Comparison of ENCODE assay signal across 8 cellular contexts in the genomic region with DNA sequence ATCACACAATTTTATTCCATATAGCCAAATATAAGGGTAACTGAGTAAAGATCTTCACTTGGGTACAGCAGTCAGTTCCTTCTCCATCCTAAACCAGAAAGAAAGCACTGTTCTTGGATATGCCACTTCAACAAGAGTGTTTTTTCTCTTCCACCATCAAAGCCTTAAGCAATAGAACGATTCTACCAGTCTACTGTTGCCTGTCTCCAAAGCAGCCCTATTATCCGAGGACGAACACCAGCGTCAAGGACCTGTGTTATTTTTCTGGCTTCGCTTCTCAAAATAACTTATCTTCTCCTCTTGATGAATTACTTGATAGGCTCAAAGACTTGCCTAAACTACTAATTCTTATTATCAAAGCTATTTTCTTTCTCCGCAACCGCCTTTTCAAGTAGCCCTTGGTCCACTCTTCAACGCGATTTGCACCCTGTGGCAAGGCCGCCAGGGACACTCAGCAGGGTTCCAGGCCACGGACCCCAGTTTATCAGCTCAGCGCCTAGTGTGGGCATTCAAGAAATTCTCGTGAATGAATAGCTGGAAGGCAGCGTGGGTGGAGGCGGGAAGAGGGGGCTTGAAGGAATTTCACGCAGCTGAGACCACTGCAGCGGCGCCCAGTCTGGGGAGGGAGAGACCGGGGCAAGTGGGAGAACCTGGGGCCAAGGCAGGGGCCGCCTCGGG. TPM values are rescaled to one million over a fixed set of nuclear protein-coding genes. Genes with fewer than 3 reads are reported as not detected.
A peak's percentile ranks its signal among the peaks of the same experiment; 100 is the strongest.
DNase-seq lines count a peak whose midpoint lies in the region; ATAC-seq and TF ChIP-seq lines count a peak whose summit lies in the region.

No MANE protein-coding gene starts in this region.

- peaks cover 14 to 22% (median 17%) of the 10 kb centered on the region in 3 donors for H3K4me1 Mint-ChIP-seq in naive B cell

- no peak for TF ChIP-seq POLR2A in erythroblast (IDR thresholded peaks at IDR 0.05; ENCODE audit: low read length)

- H3K27ac Mint-ChIP-seq in naive B cell, result peak overlapping the region; percentile 93 to 98 (median 96)

- peaks cover 6 to 11% (median 7%) of the 10 kb centered on the region in 3 donors for H3K27me3 Mint-ChIP-seq in naive B cell

- DNase-seq in DMS79 treated with DMSO at 0.1 percent for 48 hours (lab: John Stamatoyannopoulos, UW), result peak; percentile 26
- DNase-seq in DMS79 (lab: John Stamatoyannopoulos, UW), result no peak
- DNase-seq in erythroblast (lab: John Stamatoyannopoulos, UW), result peak; percentile 78 to 81
- DNase-seq in naive B cell, result no peak
- no peak for DNase-seq in UCSD-AML1 (lab: John Stamatoyannopoulos, UW; ENCODE audit: unreplicated experiment)

- ATAC-seq in HG02798 (IDR thresholded peaks at IDR 0.05; ENCODE audit: poor library complexity, unreplicated experiment), result peak; percentile 1
- peak; percentile 51 for ATAC-seq in SK-N-SH treated with all-trans-retinoic acid at 6 μM for 48 hours
- ATAC-seq in naive B cell (ENCODE audit: low read depth in 2 of 2), result peak in 1 of 2 donors; percentile 1
- no peak for ATAC-seq in GM19395 (IDR thresholded peaks at IDR 0.05; ENCODE audit: unreplicated experiment)

- no peaks in the 10 kb centered on the region for H3K9me3 Mint-ChIP-seq in naive B cell

- no peaks in the 10 kb centered on the region for H3K36me3 Mint-ChIP-seq in naive B cell

- peak overlapping the region; percentile 94 to 100 (median 98) for H3K4me3 Mint-ChIP-seq in naive B cell

TF ChIP-seq in SK-N-SH treated with all-trans-retinoic acid at 6 μM for 48 hours, 23 proteins besides CTCF, POLR2A, EP300 and RAD21:
- no peak for TF ChIP-seq ZNF8 (CRISPR knock-in tag; IDR thresholded peaks at IDR 0.05)
- TF ChIP-seq, protein P1, sequence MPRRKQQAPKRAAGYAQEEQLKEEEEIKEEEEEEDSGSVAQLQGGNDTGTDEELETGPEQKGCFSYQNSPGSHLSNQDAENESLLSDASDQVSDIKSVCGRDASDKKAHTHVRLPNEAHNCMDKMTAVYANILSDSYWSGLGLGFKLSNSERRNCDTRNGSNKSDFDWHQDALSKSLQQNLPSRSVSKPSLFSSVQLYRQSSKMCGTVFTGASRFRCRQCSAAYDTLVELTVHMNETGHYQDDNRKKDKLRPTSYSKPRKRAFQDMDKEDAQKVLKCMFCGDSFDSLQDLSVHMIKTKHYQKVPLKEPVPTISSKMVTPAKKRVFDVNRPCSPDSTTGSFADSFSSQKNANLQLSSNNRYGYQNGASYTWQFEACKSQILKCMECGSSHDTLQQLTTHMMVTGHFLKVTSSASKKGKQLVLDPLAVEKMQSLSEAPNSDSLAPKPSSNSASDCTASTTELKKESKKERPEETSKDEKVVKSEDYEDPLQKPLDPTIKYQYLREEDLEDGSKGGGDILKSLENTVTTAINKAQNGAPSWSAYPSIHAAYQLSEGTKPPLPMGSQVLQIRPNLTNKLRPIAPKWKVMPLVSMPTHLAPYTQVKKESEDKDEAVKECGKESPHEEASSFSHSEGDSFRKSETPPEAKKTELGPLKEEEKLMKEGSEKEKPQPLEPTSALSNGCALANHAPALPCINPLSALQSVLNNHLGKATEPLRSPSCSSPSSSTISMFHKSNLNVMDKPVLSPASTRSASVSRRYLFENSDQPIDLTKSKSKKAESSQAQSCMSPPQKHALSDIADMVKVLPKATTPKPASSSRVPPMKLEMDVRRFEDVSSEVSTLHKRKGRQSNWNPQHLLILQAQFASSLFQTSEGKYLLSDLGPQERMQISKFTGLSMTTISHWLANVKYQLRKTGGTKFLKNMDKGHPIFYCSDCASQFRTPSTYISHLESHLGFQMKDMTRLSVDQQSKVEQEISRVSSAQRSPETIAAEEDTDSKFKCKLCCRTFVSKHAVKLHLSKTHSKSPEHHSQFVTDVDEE (CRISPR knock-in tag; IDR thresholded peaks at IDR 0.05), result no peak
- no peak for TF ChIP-seq ARNTL (CRISPR knock-in tag; IDR thresholded peaks at IDR 0.05; ENCODE audit: borderline replicate concordance, low read depth)
- TF ChIP-seq GLIS3 (CRISPR knock-in tag; IDR thresholded peaks at IDR 0.05), result no peak
- TF ChIP-seq ZFP30 (CRISPR knock-in tag; IDR thresholded peaks at IDR 0.05), result no peak
- TF ChIP-seq ZC3H10 (CRISPR knock-in tag; IDR thresholded peaks at IDR 0.05), result no peak

RNA-seq across cellular contexts. Expression of a gene that starts 0.6 kb away (rescaled TPM):
- 1 to 10 TPM; 2.4 to 4.6 (median 4.0) TPM for polyA plus RNA-seq in naive B cell (ENCODE audit: low read depth in 6 of 6)

RNA-seq across cellular contexts. Expression of a gene that starts 26.2 kb away (rescaled TPM):
- polyA plus RNA-seq in naive B cell (ENCODE audit: low read depth in 6 of 6), result not detected

Comparison
In these comparisons a context has a peak if more than half of its experiments do, and no peak if none do; other contexts are left out.
1. DNase-seq: peak in DMS79 treated with DMSO at 0.1 percent for 48 hours (single experiment) and erythroblast (2 of 2); none in DMS79 (single experiment), naive B cell (single experiment) and UCSD-AML1 (single experiment).